In the genomic region with DNA sequence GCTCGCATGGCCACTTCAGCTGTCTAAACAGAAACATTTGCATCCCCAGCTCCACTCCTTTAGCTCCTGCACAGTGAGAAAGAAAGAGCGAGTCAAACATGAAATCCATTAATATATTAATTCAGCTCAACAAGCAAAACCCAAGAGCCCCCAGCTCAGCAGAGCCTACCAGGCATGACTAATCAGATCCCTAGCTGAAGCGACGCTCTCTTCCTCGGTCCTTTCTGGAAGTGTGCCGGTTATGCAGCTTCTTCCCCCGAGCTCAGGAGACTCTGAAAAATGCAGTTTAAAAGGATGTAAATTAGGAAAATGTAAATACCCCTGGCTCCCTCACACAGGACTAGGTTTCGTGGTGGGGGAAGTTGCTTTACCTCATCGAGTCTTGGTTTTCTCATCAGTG, we compare ENCODE assay signal across 19 cellular contexts.
DNase-seq lines count a peak whose midpoint lies in the region; ATAC-seq, FAIRE-seq and TF ChIP-seq lines count a peak whose summit lies in the region.
"Had no signal": no experiment of that assay in that cellular context is flagged by ENCODE, and none has a peak within 500 bp of the region (broad histone marks: within the 10 kb centered on the region; RNA-seq: fewer than 3 reads in every experiment).

No MANE protein-coding gene starts in this region.

- dilution Hi-C loops in endothelial cell of umbilical vein (cut with MboI; ENCODE audit: extremely low pct_ligation_motif_present, low sequenced_read_pairs) = no loop called here

- peaks cover 4% of the 10 kb centered on the region for H3F3A ChIP-seq in PC-3 (ENCODE audit: low read length, unreplicated experiment)

- no peaks in the 10 kb centered on the region for H3K4me1 Mint-ChIP-seq in activated T-helper 2 cell treated with anti-CD3 and anti-CD28 coated beads, Interferon-gamma antibody, Interleukin-2, Interleukin-4, amounts not matched to agents 10 μg/mL and 5 μg/mL and 100 μg/mL, durations not matched to agents 14 hours and 24 hours and 36 hours (ENCODE audit: low read depth)

- H3K36me3 ChIP-seq in MG63 = peaks cover 24% of the 10 kb centered on the region
- no peaks in the 10 kb centered on the region for H3K36me3 ChIP-seq in PC-3 (ENCODE audit: low read depth, low read length)
- H3K36me3 ChIP-seq in endothelial cell of umbilical vein (ENCODE audit: control insufficient read depth in 2 of 2, extremely low read depth in 1 of 2, insufficient read depth in 2 of 2, low read length in 2 of 2) = no peaks in the 10 kb centered on the region
- no peaks in the 10 kb centered on the region for H3K36me3 ChIP-seq in hepatocyte (replicated peaks; ENCODE audit: insufficient read depth, low read depth)
- H3K36me3 ChIP-seq: BE2C, HAP-1 had no signal

- H3K27me3 Mint-ChIP-seq in activated T-helper 2 cell treated with anti-CD3 and anti-CD28 coated beads, Interferon-gamma antibody, Interleukin-2, Interleukin-4, amounts not matched to agents 10 μg/mL and 5 μg/mL and 100 μg/mL, durations not matched to agents 14 hours and 24 hours and 36 hours (ENCODE audit: low read depth) = no peaks in the 10 kb centered on the region

- H3K27ac ChIP-seq in PC-3 (ENCODE audit: low read length) (peak overlapping the region; percentile 95), endothelial cell of umbilical vein (ENCODE audit: insufficient read depth, low read depth, low read length) (no peak overlapping the region), hepatocyte (no peak overlapping the region)
- H3K27ac ChIP-seq: PC-9, RWPE1 had no signal

- peaks cover 9% of the 10 kb centered on the region for H3K79me2 ChIP-seq in PC-3 (ENCODE audit: low read length)
- H3K79me2 ChIP-seq in endothelial cell of umbilical vein (ENCODE audit: control insufficient read depth, insufficient read depth, low read length) = no peaks in the 10 kb centered on the region
- no peaks in the 10 kb centered on the region for H3K79me2 ChIP-seq in hepatocyte

- POLR2A ChIA-PET in PC-3 (lab: Charles Lee; ENCODE audit: unreplicated experiment) (no interaction called here), endothelial cell of umbilical vein (lab: Charles Lee) (no interaction called here)

- H3K4me3 Mint-ChIP-seq in activated T-helper 2 cell treated with anti-CD3 and anti-CD28 coated beads, Interferon-gamma antibody, Interleukin-2, Interleukin-4, amounts not matched to agents 10 μg/mL and 5 μg/mL and 100 μg/mL, durations not matched to agents 14 hours and 24 hours and 36 hours (ENCODE audit: low read depth) = no peak overlapping the region

- no peaks in the 10 kb centered on the region for H3K9me3 Mint-ChIP-seq in activated T-helper 2 cell treated with anti-CD3 and anti-CD28 coated beads, Interferon-gamma antibody, Interleukin-2, Interleukin-4, amounts not matched to agents 10 μg/mL and 5 μg/mL and 100 μg/mL, durations not matched to agents 14 hours and 24 hours and 36 hours

- H4K20me1 ChIP-seq in PC-3 (ENCODE audit: low read length) (no peaks in the 10 kb centered on the region), endothelial cell of umbilical vein (replicated peaks; ENCODE audit: control insufficient read depth, extremely low read depth, insufficient read depth, low read length) (no peaks in the 10 kb centered on the region), hepatocyte (ENCODE audit: insufficient read depth, poor library complexity, severe bottlenecking) (no peaks in the 10 kb centered on the region)

- H3K27me3 ChIP-seq in MG63 = no peaks in the 10 kb centered on the region
- no peaks in the 10 kb centered on the region for H3K27me3 ChIP-seq in PC-3 (ENCODE audit: low read length)
- no peaks in the 10 kb centered on the region for H3K27me3 ChIP-seq in endothelial cell of umbilical vein (ENCODE audit: control insufficient read depth in 2 of 2, insufficient read depth in 2 of 2, low read length in 2 of 2)
- H3K27me3 ChIP-seq in hepatocyte = no peaks in the 10 kb centered on the region
- H3K27me3 ChIP-seq: BE2C had no signal

- no peak overlapping the region for H3K27ac Mint-ChIP-seq in activated T-helper 2 cell treated with anti-CD3 and anti-CD28 coated beads, Interferon-gamma antibody, Interleukin-2, Interleukin-4, amounts not matched to agents 10 μg/mL and 5 μg/mL and 100 μg/mL, durations not matched to agents 14 hours and 24 hours and 36 hours

- CTCF ChIA-PET in PC-3 (lab: Charles Lee) = no interaction called here
- CTCF ChIA-PET in endothelial cell of umbilical vein (lab: Charles Lee) = interaction anchor here (1.8 kb wide), 1 partner anchor 9 kb away, joined by 4 read pairs; no protein-coding TSS in a partner anchor

- WGBS in hepatocyte (ENCODE audit: low lambda C conversion rate, missing lambda C conversion rate) = 80% methylated on average over 9 of the region's 9 CpGs

- no peak for DNase-seq in MG63
- no peak for DNase-seq in PC-3
- no peak for DNase-seq in endothelial cell of umbilical vein (ENCODE audit: low read depth, low spot score)
- peak; percentile 51 for DNase-seq in urothelium cell line (ENCODE audit: low spot score)
- DNase-seq in activated T-helper 2 cell treated with anti-CD3 and anti-CD28 coated beads, Interferon-gamma antibody, Interleukin-2, Interleukin-4, amounts not matched to agents 10 μg/mL and 5 μg/mL and 100 μg/mL, durations not matched to agents 14 hours and 24 hours and 36 hours (ENCODE audit: low spot score) = no peak
- DNase-seq in hepatocyte (ENCODE audit: low spot score) = no peak
- DNase-seq: BE2C, DMS53, GDM1, KG1, MV-4-11, NCI-H1105 treated with DMSO at 0.1 percent for 48 hours, NCI-H2029 treated with DMSO at 0.1 percent for 48 hours, NCI-H510A treated with DMSO at 0.1 percent for 48 hours, SIG-M5 had no signal

- no peak overlapping the region for H3K9ac ChIP-seq in PC-3 (ENCODE audit: low read length)
- no peak overlapping the region for H3K9ac ChIP-seq in endothelial cell of umbilical vein (replicated peaks; ENCODE audit: extremely low read depth, insufficient read depth, low read length)

- FAIRE-seq in endothelial cell of umbilical vein (lab: Jason Lieb, UNC) (peak; percentile 49), urothelium cell line (lab: Jason Lieb, UNC) (peak; percentile 40)

- intact Hi-C loops in PC-3 (cut with micrococcal nuclease) (no loop called here), endothelial cell of umbilical vein (cut with micrococcal nuclease) (no loop called here)
- intact Hi-C loops in activated T-helper 2 cell treated with anti-CD3 and anti-CD28 coated beads, Interferon-gamma antibody, Interleukin-2, Interleukin-4, amounts not matched to agents 10 μg/mL and 5 μg/mL and 100 μg/mL, durations not matched to agents 14 hours and 24 hours and 36 hours (cut with micrococcal nuclease) = no loop called here

- H3K4me3 ChIP-seq in MG63 (peak overlapping the region; percentile 49), PC-3 (ENCODE audit: low read length) (0 out of 2 replicates have a peak overlapping the region, but pooled peaks have one; percentile 18), endothelial cell of umbilical vein (replicated peaks in 1 of 3; ENCODE audit: insufficient read depth in 1 of 3, low read depth in 1 of 3, low read length in 3 of 3) (no peak overlapping the region), hepatocyte (no peak overlapping the region)
- H3K4me3 ChIP-seq: HAP-1, PC-9 had no signal

- no TSS peak for BruUV-seq in PC-3 (replicated peaks; lab: Mats Ljungman, UMichigan)
- no TSS peak for BruUV-seq in endothelial cell of umbilical vein (replicated peaks; lab: Mats Ljungman, UMichigan)

- H3K36me3 Mint-ChIP-seq in activated T-helper 2 cell treated with anti-CD3 and anti-CD28 coated beads, Interferon-gamma antibody, Interleukin-2, Interleukin-4, amounts not matched to agents 10 μg/mL and 5 μg/mL and 100 μg/mL, durations not matched to agents 14 hours and 24 hours and 36 hours (ENCODE audit: low read depth) = no peaks in the 10 kb centered on the region

- ATAC-seq in PC-3 (no peak), GM18502 (IDR thresholded peaks at IDR 0.05; ENCODE audit: poor library complexity, unreplicated experiment) (no peak)

- H2AFZ ChIP-seq in PC-3 (ENCODE audit: low read length) (no peak overlapping the region), endothelial cell of umbilical vein (ENCODE audit: low read depth, low read length) (no peak overlapping the region), hepatocyte (no peak overlapping the region)
- H2AFZ ChIP-seq: PC-9 had no signal

- H3K9me1 ChIP-seq in endothelial cell of umbilical vein (replicated peaks; ENCODE audit: control insufficient read depth, extremely low read depth, insufficient read depth, low read length) = no peaks in the 10 kb centered on the region

- no peak for TF ChIP-seq POLR2A in endothelial cell of umbilical vein (IDR thresholded peaks at IDR 0.05; ENCODE audit: low read depth, low read length)

- H3K4me2 ChIP-seq in PC-3 (ENCODE audit: low read length) = peak overlapping the region; percentile 36
- no peak overlapping the region for H3K4me2 ChIP-seq in endothelial cell of umbilical vein (ENCODE audit: insufficient read depth, low read length)
- H3K4me2 ChIP-seq in hepatocyte = no peak overlapping the region
- H3K4me2 ChIP-seq: PC-9 had no signal

- H3K4me1 ChIP-seq in PC-3 (ENCODE audit: insufficient read depth, low read length) (peaks cover 60% of the 10 kb centered on the region), endothelial cell of umbilical vein (ENCODE audit: control insufficient read depth, extremely low read depth, insufficient read depth, low read length) (peaks cover 26% of the 10 kb centered on the region), hepatocyte (ENCODE audit: insufficient read depth) (no peaks in the 10 kb centered on the region)
- H3K4me1 ChIP-seq: BE2C, HAP-1 had no signal

- H3K9me2 ChIP-seq in PC-3 (replicated peaks; ENCODE audit: low read length) (no peaks in the 10 kb centered on the region), hepatocyte (replicated peaks; ENCODE audit: insufficient read depth) (no peaks in the 10 kb centered on the region)

- TF ChIP-seq CTCF in PC-3 (conservative IDR thresholded peaks at IDR 0.05; ENCODE audit: low read depth, low read length) = no peak
- TF ChIP-seq CTCF in endothelial cell of umbilical vein (IDR thresholded peaks at IDR 0.05; ENCODE audit: extremely low read depth in 1 of 2, insufficient read depth in 1 of 2, low read depth in 1 of 2, low read length in 2 of 2) = no peak
- TF ChIP-seq CTCF in hepatocyte (IDR thresholded peaks at IDR 0.05; ENCODE audit: poor library complexity) = no peak

- no peaks in the 10 kb centered on the region for H3K9me3 ChIP-seq in MG63
- H3K9me3 ChIP-seq in PC-3 (ENCODE audit: low read length) = no peaks in the 10 kb centered on the region
- no peaks in the 10 kb centered on the region for H3K9me3 ChIP-seq in endothelial cell of umbilical vein (replicated peaks; ENCODE audit: control insufficient read depth, insufficient read depth, low read length)
- H3K9me3 ChIP-seq in hepatocyte (ENCODE audit: low read depth) = no peaks in the 10 kb centered on the region
- H3K9me3 ChIP-seq: BE2C, HAP-1 had no signal

TF ChIP-seq in endothelial cell of umbilical vein, 7 proteins besides CTCF, POLR2A, EP300 and RAD21 (continues in another document):
- TF ChIP-seq FOS (IDR thresholded peaks at IDR 0.05; ENCODE audit: borderline replicate concordance, insufficient read depth, low read length) (no peak), GATA2 (IDR thresholded peaks at IDR 0.05; ENCODE audit: insufficient read depth, insufficient read length, low read depth, low read length) (no peak), JUN (IDR thresholded peaks at IDR 0.05; ENCODE audit: borderline replicate concordance, insufficient read depth, insufficient read length, low read depth) (no peak), EZH2 (IDR thresholded peaks at IDR 0.05; ENCODE audit: borderline replicate concordance, low read depth, low read length, severe bottlenecking) (no peak)

Comparison
In these comparisons a context has a peak if more than half of its experiments do, and no peak if none do; other contexts are left out.
1. H3K4me3 ChIP-seq: peak in MG63 (single experiment) and PC-3 (single experiment); none in endothelial cell of umbilical vein (0 of 3) and hepatocyte (single experiment).